ENCODE assay signal across 2 cellular contexts in genomic region chr7:42686594-42687156, GRCh38.
A peak's percentile ranks its signal among the peaks of the same experiment; 100 is the strongest.
TF ChIP-seq lines count a peak whose summit lies in the region.

No MANE protein-coding gene starts in this region.

TF ChIP-seq in H1, 55 proteins besides CTCF, POLR2A, EP300 and RAD21 (continued from another document):
- TF ChIP-seq TCF12 (IDR thresholded peaks at IDR 0.05; ENCODE audit: low read depth, low read length) (0 out of 2 replicates have a peak, but pooled peaks have one; percentile 24), CHD7 (IDR thresholded peaks at IDR 0.05; ENCODE audit: insufficient replicate concordance, low read length) (peak; percentile 64), NRF1 (IDR thresholded peaks at IDR 0.05; ENCODE audit: low read depth, low read length) (no peak), TEAD4 (IDR thresholded peaks at IDR 0.05; ENCODE audit: low read depth, low read length) (peak; percentile 93), HDAC2 (IDR thresholded peaks at IDR 0.05; ENCODE audit: borderline replicate concordance in 1 of 2, low read depth in 2 of 2, low read length in 2 of 2) (peak in 1 of 2 experiments; percentile 90; a peak in 1 of 4 replicates), YY1 (IDR thresholded peaks at IDR 0.05; ENCODE audit: low read depth, low read length) (peak; percentile 82), RFX5 (IDR thresholded peaks at IDR 0.05; ENCODE audit: borderline replicate concordance, low read depth, low read length) (no peak), POU5F1 (IDR thresholded peaks at IDR 0.05; ENCODE audit: low read depth, low read length) (peak; percentile 82), FOSL1 (IDR thresholded peaks at IDR 0.05; ENCODE audit: insufficient read depth, low read depth, low read length) (no peak), CHD2 (IDR thresholded peaks at IDR 0.05; ENCODE audit: low read length) (no peak), TAF1 (IDR thresholded peaks at IDR 0.05; ENCODE audit: low read depth, low read length) (no peak)

TF ChIP-seq in HEK293T, 16 proteins besides CTCF, POLR2A, EP300 and RAD21 (continued from another document):
- TF ChIP-seq PKNOX1 (IDR thresholded peaks at IDR 0.05) = no peak
- no peak for TF ChIP-seq ELF4 (IDR thresholded peaks at IDR 0.05)
- no peak for TF ChIP-seq FOXK2 (IDR thresholded peaks at IDR 0.05)
TF ChIP-seq in HEK293T: peak in this region for 0.
